ENCODE assay signal across 14 cellular contexts in the genomic region with DNA sequence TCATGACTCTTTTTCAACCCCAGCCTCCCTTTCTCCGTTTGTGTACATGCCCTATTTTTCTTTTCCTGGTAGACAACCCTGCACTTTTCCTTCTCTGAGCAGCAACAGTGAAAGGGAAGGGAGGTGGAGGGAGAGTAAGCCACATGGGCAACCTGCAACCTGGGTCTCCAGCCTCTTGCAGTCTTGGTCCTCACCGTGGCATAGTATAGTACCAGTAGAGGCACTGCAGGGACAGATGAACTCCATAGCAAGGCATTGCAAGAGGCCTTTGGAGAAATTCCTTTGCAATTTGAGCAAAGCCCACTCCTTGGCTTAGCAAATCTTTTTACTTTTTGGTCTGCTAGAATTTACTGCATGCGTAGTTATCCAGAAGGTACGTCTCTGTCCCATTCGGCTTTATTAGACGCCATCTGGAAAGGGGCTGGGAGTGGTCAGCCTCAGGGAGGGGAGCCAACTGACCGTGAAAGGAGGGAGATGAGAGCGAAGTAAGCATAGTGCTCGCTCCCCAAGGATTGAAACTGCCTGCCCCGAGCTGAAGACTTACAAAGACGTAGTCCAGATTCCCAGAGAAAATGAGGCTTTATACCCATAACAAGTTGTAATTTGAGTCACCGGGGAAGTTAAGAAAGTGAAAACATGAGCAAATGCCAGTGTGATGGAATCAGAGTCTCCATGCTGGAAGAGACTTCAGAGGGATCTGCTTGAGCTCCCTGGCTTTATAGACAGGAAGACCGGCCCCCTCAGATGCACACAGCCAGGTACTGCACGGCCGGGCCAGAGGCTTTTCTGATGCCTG.
DNase-seq lines count a peak whose midpoint lies in the region; ATAC-seq, FAIRE-seq and TF ChIP-seq lines count a peak whose summit lies in the region.
"Had no signal": no experiment of that assay in that cellular context is flagged by ENCODE, and none has a peak within 500 bp of the region (broad histone marks: within the 10 kb centered on the region; RNA-seq: fewer than 3 reads in every experiment).

No MANE protein-coding gene starts in this region.

- peak; percentile 21 for DNase-seq in activated effector memory CD4-positive, alpha-beta T cell treated with anti-CD3 and anti-CD28 coated beads, Interleukin-2, amount 50 U/mL, for 16 hours
- no peak for DNase-seq in activated effector memory CD4-positive, alpha-beta T cell treated with Interleukin-2 at 50 U/mL for 16 hours
- no peak for DNase-seq in type B pancreatic cell (ENCODE audit: extremely low spot score, unreplicated experiment)
- DNase-seq in HAP-1 (ENCODE audit: low spot score in 2 of 2), result no peak
- no peak for DNase-seq in globus pallidus (ENCODE audit: low spot score)
- no peak for DNase-seq in T-cell
- DNase-seq: cerebellar nuclear complex; NK-92 treated with Interleukin-12 subunit alpha and Interleukin-12 subunit beta, amount 100 ng/mL, for 24 hours; T-helper 17 cell had no signal

- TF ChIP-seq CTCF in type B pancreatic cell (conservative IDR thresholded peaks at IDR 0.05), result no peak

- H3K9me3 Mint-ChIP-seq in type B pancreatic cell (peaks cover 7% of the 10 kb centered on the region), T-cell (no peaks in the 10 kb centered on the region)

- no peaks in the 10 kb centered on the region for H3K9me3 ChIP-seq in muscle layer of colon (ENCODE audit: low read length)
- no peaks in the 10 kb centered on the region for H3K9me3 ChIP-seq in HAP-1
- H3K9me3 ChIP-seq: neutrophil had no signal

- H3K4me1 ChIP-seq in muscle layer of colon (ENCODE audit: insufficient read depth, low read length) (peaks cover 85% of the 10 kb centered on the region), HAP-1 (no peaks in the 10 kb centered on the region)

- H3K36me3 Mint-ChIP-seq in type B pancreatic cell (peaks cover 4% of the 10 kb centered on the region), T-cell (no peaks in the 10 kb centered on the region)

- H3K27me3 Mint-ChIP-seq in type B pancreatic cell (peaks cover 8% of the 10 kb centered on the region), T-cell (peaks cover 0 to 8% of the 10 kb centered on the region in 2 donors)

- H3K27me3 ChIP-seq in muscle layer of colon (ENCODE audit: control insufficient read depth in 1 of 2, insufficient read depth in 2 of 2, low read length in 2 of 2) (no peaks in the 10 kb centered on the region), HAP-1 (ENCODE audit: low read depth) (no peaks in the 10 kb centered on the region)
- H3K27me3 ChIP-seq: neutrophil had no signal

- CTCF ChIA-PET in T-cell (lab: Charles Lee), result no interaction called here

- peak; percentile 86 for FAIRE-seq in endometrium (lab: Jason Lieb, UNC)
- FAIRE-seq: A204.1 had no signal

- peaks cover 14% of the 10 kb centered on the region for H3K4me1 Mint-ChIP-seq in type B pancreatic cell (ENCODE audit: unreplicated experiment)
- no peaks in the 10 kb centered on the region for H3K4me1 Mint-ChIP-seq in T-cell
- H3K4me1 Mint-ChIP-seq: T-helper 17 cell had no signal

- H3K4me3 ChIP-seq in muscle layer of colon (ENCODE audit: low read depth in 1 of 2, low read length in 2 of 2), result peak overlapping the region in 1 of 2 donors; percentile 47
- H3K4me3 ChIP-seq in HAP-1, result no peak overlapping the region

- peak overlapping the region; percentile 29 for H3K9ac ChIP-seq in muscle layer of colon (ENCODE audit: low read length)

- no peak for ATAC-seq in T-cell (replicated peaks in 1 of 4)
- ATAC-seq: T-helper 17 cell had no signal

- POLR2A ChIA-PET in T-cell (lab: Charles Lee), result interaction anchor here in 1 of 2 donors (0.6 kb wide), 1 partner anchor 24 kb away, joined by 4 read pairs; no protein-coding TSS in a partner anchor

- peak overlapping the region; percentile 16 for H3K27ac Mint-ChIP-seq in type B pancreatic cell
- H3K27ac Mint-ChIP-seq in T-cell, result no peak overlapping the region
- H3K27ac Mint-ChIP-seq: T-helper 17 cell had no signal

- H3K4me3 Mint-ChIP-seq in type B pancreatic cell (peak overlapping the region; percentile 3), T-cell (no peak overlapping the region)
- H3K4me3 Mint-ChIP-seq: T-helper 17 cell had no signal

- H3K27ac ChIP-seq in muscle layer of colon (ENCODE audit: low read depth, low read length), result peak overlapping the region; percentile 71
- H3K27ac ChIP-seq: HL-60, neutrophil had no signal

- H3K36me3 ChIP-seq in muscle layer of colon (ENCODE audit: insufficient read depth, low read length), result no peaks in the 10 kb centered on the region
- no peaks in the 10 kb centered on the region for H3K36me3 ChIP-seq in HAP-1 (replicated peaks)
- H3K36me3 ChIP-seq: neutrophil had no signal

- in situ Hi-C loops in HAP-1 (cut with MboI; ENCODE audit: low sequenced_read_pairs), result no loop called here
